1 cellular context compared by ENCODE assay signal in genomic region chr17:31660684-31661083, GRCh38.
TF ChIP-seq lines count a peak whose summit lies in the region.

No MANE protein-coding gene starts in this region.

TF ChIP-seq in GM12878, 131 proteins besides CTCF, POLR2A, EP300 and RAD21 (continued from another document and continues in another):
- TF ChIP-seq ZNF592 (IDR thresholded peaks at IDR 0.05) (no peak), ATF3 (IDR thresholded peaks at IDR 0.05; ENCODE audit: borderline replicate concordance, extremely low read depth, low read depth, low read length) (no peak), TAF1 (IDR thresholded peaks at IDR 0.05; ENCODE audit: borderline replicate concordance, low read depth, low read length) (no peak), ZNF384 (IDR thresholded peaks at IDR 0.05; ENCODE audit: borderline replicate concordance, low read depth, low read length) (no peak), ZBTB11 (CRISPR knock-in tag; IDR thresholded peaks at IDR 0.05) (no peak), RBBP5 (conservative IDR thresholded peaks at IDR 0.05) (no peak), NBN (IDR thresholded peaks at IDR 0.05) (no peak), KLF5 (IDR thresholded peaks at IDR 0.05; ENCODE audit: partially characterized antibody) (no peak), PBX3 (IDR thresholded peaks at IDR 0.05; ENCODE audit: insufficient replicate concordance, low read depth, low read length) (no peak), ATF2 (IDR thresholded peaks at IDR 0.05; ENCODE audit: low read length) (no peak), BRCA1 (IDR thresholded peaks at IDR 0.05; ENCODE audit: low read depth, low read length) (no peak), DPF2 (IDR thresholded peaks at IDR 0.05) (no peak), IKZF2 (IDR thresholded peaks at IDR 0.05) (peak; percentile 35 to 49; a peak in 3 of 4 replicates), POU2F2 (IDR thresholded peaks at IDR 0.05; ENCODE audit: borderline replicate concordance, low read depth, low read length) (no peak), IRF4 (IDR thresholded peaks at IDR 0.05; ENCODE audit: low read depth, low read length) (peak; percentile 68; the same call in 1 of the 2 replicates), CBX5 (IDR thresholded peaks at IDR 0.05; ENCODE audit: low read depth) (no peak), EED (IDR thresholded peaks at IDR 0.05; ENCODE audit: low read depth) (no peak), RCOR1 (conservative IDR thresholded peaks at IDR 0.05; ENCODE audit: low read depth, low read length) (no peak), SMAD1 (IDR thresholded peaks at IDR 0.05; ENCODE audit: low read depth, partially characterized antibody) (no peak), SIN3A (IDR thresholded peaks at IDR 0.05; ENCODE audit: low read depth, low read length) (no peak), PAX8 (IDR thresholded peaks at IDR 0.05) (no peak), BMI1 (IDR thresholded peaks at IDR 0.05; ENCODE audit: borderline replicate concordance) (no peak), RUNX3 (IDR thresholded peaks at IDR 0.05; ENCODE audit: low read length) (peak; percentile 40; the same call in 1 of the 2 replicates), GATAD2B (conservative IDR thresholded peaks at IDR 0.05; ENCODE audit: low read depth) (no peak), ZNF24 (IDR thresholded peaks at IDR 0.05) (no peak), BCLAF1 (IDR thresholded peaks at IDR 0.05) (no peak), ATF7 (IDR thresholded peaks at IDR 0.05; ENCODE audit: low read depth) (no peak), TCF3 (IDR thresholded peaks at IDR 0.05; ENCODE audit: borderline replicate concordance, insufficient read depth, low read depth, low read length) (no peak), SKIL (IDR thresholded peaks at IDR 0.05; ENCODE audit: low read depth, poor library complexity, severe bottlenecking) (peak; percentile 26), EZH2 (IDR thresholded peaks at IDR 0.05; ENCODE audit: borderline replicate concordance, control insufficient read depth, low read depth, low read length) (no peak), TCF12 (IDR thresholded peaks at IDR 0.05; ENCODE audit: low read depth, low read length) (no peak), USF2 (IDR thresholded peaks at IDR 0.05; ENCODE audit: borderline replicate concordance, low read depth, low read length) (no peak), KAT2A (conservative IDR thresholded peaks at IDR 0.05; ENCODE audit: control insufficient read depth, low read depth, low read length) (no peak), ETV6 (conservative IDR thresholded peaks at IDR 0.05 in 1 of 2, IDR thresholded peaks at IDR 0.05 in 1 of 2; ENCODE audit: borderline replicate concordance in 1 of 2, low read depth in 1 of 2) (peak in 1 of 2 experiments; percentile 62; a peak in 1 of 4 replicates), HDAC6 (IDR thresholded peaks at IDR 0.05; ENCODE audit: unreplicated experiment) (no peak), CEBPZ (IDR thresholded peaks at IDR 0.05; ENCODE audit: low read depth, low read length) (no peak), NR2F1 (conservative IDR thresholded peaks at IDR 0.05) (no peak), KDM1A (IDR thresholded peaks at IDR 0.05; ENCODE audit: borderline replicate concordance) (no peak), ZNF217 (IDR thresholded peaks at IDR 0.05) (no peak), NR2C2 (IDR thresholded peaks at IDR 0.05; ENCODE audit: borderline replicate concordance, control insufficient read depth, insufficient read length, low read depth) (no peak), MTA2 (IDR thresholded peaks at IDR 0.05; ENCODE audit: low read depth) (no peak), ZNF207 (IDR thresholded peaks at IDR 0.05; ENCODE audit: borderline replicate concordance) (no peak), POLR2AphosphoS2 (IDR thresholded peaks at IDR 0.05; ENCODE audit: low read depth, low read length) (no peak), JUND (IDR thresholded peaks at IDR 0.05; ENCODE audit: low read depth, low read length) (0 out of 2 replicates have a peak, but pooled peaks have one; percentile 8), CREB1 (IDR thresholded peaks at IDR 0.05; ENCODE audit: low read depth) (no peak)
